Comparison of ENCODE assay signal across 11 cellular contexts in the genomic region with DNA sequence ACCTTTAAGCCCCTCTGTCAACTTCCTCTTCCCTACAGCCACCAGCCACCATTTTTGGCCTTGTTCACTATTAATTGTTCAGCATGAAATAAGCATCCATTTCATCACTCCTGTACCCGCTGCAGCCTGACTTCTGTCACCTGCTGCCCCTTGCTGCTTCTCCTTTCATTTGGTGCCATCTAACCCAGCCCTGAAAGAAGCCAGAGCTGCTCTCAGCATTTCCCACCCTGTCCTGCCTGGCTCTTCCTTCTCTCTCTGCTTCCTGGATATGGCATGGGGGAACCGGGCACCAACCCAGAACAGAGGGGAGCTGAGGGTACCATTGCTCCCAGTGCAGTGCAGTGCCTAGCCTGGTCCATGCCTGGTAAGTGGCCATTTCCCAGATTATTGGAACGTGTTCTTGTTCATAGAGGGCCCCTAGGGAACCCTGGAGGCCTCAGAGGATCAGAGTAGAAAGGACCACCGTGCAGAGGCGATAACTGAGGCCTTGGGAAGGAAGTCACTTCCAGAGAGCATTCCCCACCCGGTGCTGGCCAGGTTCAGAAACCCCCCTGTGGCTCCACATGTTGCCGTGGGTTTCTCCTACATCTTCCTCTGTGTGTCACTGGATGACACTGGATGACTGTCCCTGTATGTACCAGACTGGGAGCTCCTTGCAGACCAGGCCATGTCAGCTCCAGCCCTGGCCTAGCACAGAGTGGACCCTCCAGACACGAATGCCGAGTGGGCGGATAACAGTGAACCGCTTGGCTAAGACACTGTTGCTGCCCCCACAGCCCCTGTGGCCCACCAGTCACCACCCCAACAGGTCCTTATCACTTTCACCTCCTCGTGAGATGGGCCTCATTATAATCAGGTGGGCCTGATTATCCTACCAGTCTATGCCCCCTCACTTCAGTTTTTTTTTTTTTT.
DNase-seq lines count a peak whose midpoint lies in the region; ATAC-seq and TF ChIP-seq lines count a peak whose summit lies in the region.
"Had no signal": no experiment of that assay in that cellular context is flagged by ENCODE, and none has a peak within 500 bp of the region (broad histone marks: within the 10 kb centered on the region; RNA-seq: fewer than 3 reads in every experiment).

No MANE protein-coding gene starts in this region.

- ATAC-seq in HG02571 (IDR thresholded peaks at IDR 0.05; ENCODE audit: unreplicated experiment) (no peak), GM21447 (IDR thresholded peaks at IDR 0.05; ENCODE audit: unreplicated experiment) (no peak)

- peak; percentile 16 to 18 for DNase-seq in AML-193 (lab: John Stamatoyannopoulos, UW)
- DNase-seq in D341Med (ENCODE audit: low spot score), result peak; percentile 17
- no peak for DNase-seq in epithelial cell of prostate (ENCODE audit: low read depth, low spot score)
- DNase-seq in EL, result no peak
- DNase-seq in GM10266 (ENCODE audit: extremely low spot score), result no peak
- DNase-seq: GDM1, NCI-H2081 treated with DMSO at 0.1 percent for 48 hours, RPMI8226 had no signal

- TF ChIP-seq POLR2A in Raji (IDR thresholded peaks at IDR 0.05; ENCODE audit: insufficient read depth, low read depth, low read length), result peak; percentile 53

- H3K27ac ChIP-seq in epithelial cell of prostate, result peak overlapping the region; percentile 10

- TF ChIP-seq CTCF in GM10266 (IDR thresholded peaks at IDR 0.05; ENCODE audit: control insufficient read depth, insufficient read depth, low read depth, missing control alignments), result no peak

Comparison
In these comparisons a context has a peak if more than half of its experiments do, and no peak if none do; other contexts are left out.
1. DNase-seq: peak in AML-193 (2 of 2) and D341Med (single experiment); none in epithelial cell of prostate (single experiment), EL (single experiment) and GM10266 (single experiment).